In the genomic region with DNA sequence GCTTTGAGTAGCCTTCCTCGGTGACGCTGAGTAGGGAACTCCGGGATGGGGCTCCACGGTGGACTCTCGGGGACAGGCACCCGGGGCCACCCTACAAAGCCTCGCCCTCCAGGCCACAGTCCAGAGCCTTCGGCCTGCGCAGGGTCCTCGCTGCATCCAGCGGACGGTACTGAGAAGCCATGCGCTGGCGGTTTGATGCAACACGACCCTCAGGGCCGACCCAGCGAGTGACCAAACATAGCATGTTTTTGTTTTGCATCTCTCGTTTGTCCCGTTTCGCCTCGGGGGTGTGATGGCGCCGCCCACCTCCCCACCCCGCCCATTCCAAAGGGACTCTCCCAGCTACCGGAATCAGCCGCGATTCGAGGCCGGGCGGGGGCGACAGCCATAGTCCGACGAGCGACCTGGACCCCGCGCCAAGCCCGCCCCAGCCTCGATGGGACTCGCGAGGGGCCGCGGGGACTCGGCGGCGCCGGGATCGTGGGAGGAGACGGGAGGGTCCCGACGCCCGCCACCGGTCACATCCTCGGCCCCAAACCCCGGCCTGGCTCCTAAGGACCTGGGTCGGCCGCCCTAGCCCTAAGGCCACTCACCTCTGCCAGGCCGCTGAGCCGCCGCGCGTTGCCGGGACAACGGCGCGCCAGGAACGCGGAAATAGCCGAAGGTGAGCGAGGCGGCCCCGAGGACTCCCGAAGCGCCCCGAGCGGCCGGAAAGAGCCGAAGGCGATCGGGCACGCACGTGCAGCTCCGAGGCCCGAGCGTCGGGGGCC, we compare ENCODE assay signal across 1 cellular context.
TF ChIP-seq lines count a peak whose summit lies in the region.

No MANE protein-coding gene starts in this region.

TF ChIP-seq in IMR-90, 13 proteins besides CTCF, POLR2A, EP300 and RAD21 (continued from another document):
- TF ChIP-seq SMC3 (IDR thresholded peaks at IDR 0.05; ENCODE audit: low read depth, low read length) (no peak), FOS (IDR thresholded peaks at IDR 0.05; ENCODE audit: low read depth, low read length) (no peak), BHLHE40 (IDR thresholded peaks at IDR 0.05; ENCODE audit: low read depth, low read length) (peak; percentile 100), RFX5 (IDR thresholded peaks at IDR 0.05; ENCODE audit: low read depth, low read length) (no peak), MXI1 (IDR thresholded peaks at IDR 0.05; ENCODE audit: borderline replicate concordance, low read depth, low read length) (peak; percentile 80; the same call in 1 of the 2 replicates)
- TF ChIP-seq, protein P1, sequence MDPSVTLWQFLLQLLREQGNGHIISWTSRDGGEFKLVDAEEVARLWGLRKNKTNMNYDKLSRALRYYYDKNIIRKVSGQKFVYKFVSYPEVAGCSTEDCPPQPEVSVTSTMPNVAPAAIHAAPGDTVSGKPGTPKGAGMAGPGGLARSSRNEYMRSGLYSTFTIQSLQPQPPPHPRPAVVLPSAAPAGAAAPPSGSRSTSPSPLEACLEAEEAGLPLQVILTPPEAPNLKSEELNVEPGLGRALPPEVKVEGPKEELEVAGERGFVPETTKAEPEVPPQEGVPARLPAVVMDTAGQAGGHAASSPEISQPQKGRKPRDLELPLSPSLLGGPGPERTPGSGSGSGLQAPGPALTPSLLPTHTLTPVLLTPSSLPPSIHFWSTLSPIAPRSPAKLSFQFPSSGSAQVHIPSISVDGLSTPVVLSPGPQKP (IDR thresholded peaks at IDR 0.05; ENCODE audit: borderline replicate concordance, low read depth, low read length), result no peak
